In the genomic region with DNA sequence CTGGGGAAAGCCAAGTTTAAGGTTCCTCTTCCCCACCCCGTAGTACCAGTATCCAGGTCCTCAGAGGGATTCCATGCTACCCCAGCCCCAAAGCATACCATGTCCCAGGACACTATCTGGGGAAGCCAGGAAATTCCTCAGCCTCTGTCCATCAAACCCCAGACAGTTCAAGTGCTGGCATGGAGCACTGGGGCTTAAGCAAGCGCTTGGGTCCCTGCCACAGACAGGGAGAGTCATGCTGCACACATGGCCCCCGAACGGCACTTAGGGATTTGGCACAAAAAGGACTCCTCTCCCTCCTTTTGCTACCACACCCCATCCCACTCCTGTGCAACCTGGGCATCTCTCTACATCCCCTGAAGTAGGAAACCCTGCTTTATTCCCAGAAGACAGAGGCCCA, we compare ENCODE assay signal across 20 cellular contexts. TPM values are rescaled to one million over a fixed set of nuclear protein-coding genes. Genes with fewer than 3 reads are reported as not detected.
DNase-seq lines count a peak whose midpoint lies in the region; ATAC-seq and TF ChIP-seq lines count a peak whose summit lies in the region.
"Had no signal": no experiment of that assay in that cellular context is flagged by ENCODE, and none has a peak within 500 bp of the region (broad histone marks: within the 10 kb centered on the region; RNA-seq: fewer than 3 reads in every experiment).

No MANE protein-coding gene starts in this region.

- no peak overlapping the region for H2BK15ac ChIP-seq in H9 (ENCODE audit: low read depth, low read length)

- peak overlapping the region in 2 of 3 experiments; percentile 44 to 53; a peak in 2 of 7 replicates for H3K27ac Mint-ChIP-seq in H9
- H3K27ac Mint-ChIP-seq: activated CD4-positive, alpha-beta memory T cell treated with anti-CD3 and anti-CD28 coated beads for 36 hours; type B pancreatic cell had no signal

- no peak overlapping the region for H4K5ac ChIP-seq in H9 (ENCODE audit: insufficient read length, low read depth, low read length)

- TF ChIP-seq CTCF in H9 (conservative IDR thresholded peaks at IDR 0.05): no peak
- no peak for TF ChIP-seq CTCF in upper lobe of right lung (IDR thresholded peaks at IDR 0.05)

- no peak overlapping the region for H3K4me3 Mint-ChIP-seq in H9
- H3K4me3 Mint-ChIP-seq: activated CD4-positive, alpha-beta memory T cell treated with anti-CD3 and anti-CD28 coated beads for 36 hours; CD4-positive, CD25-positive, alpha-beta regulatory T cell; type B pancreatic cell had no signal

- no peak overlapping the region for H4K8ac ChIP-seq in H9 (replicated peaks; ENCODE audit: insufficient read length, low read depth, low read length)

- H2BK20ac ChIP-seq in H9 (ENCODE audit: low read depth, low read length, poor library complexity, severe bottlenecking): no peak overlapping the region

- H3K4me2 ChIP-seq in H9 (ENCODE audit: insufficient read depth, insufficient read length, low read length): no peak overlapping the region

- no peaks in the 10 kb centered on the region for H3K23me2 ChIP-seq in H9 (ENCODE audit: insufficient read length, low read depth, low read length, poor library complexity, severe bottlenecking)

- H3K4ac ChIP-seq in H9 (ENCODE audit: low read depth, low read length): no peak overlapping the region

- DNase-seq in H9 (no peak), fibroblast of gingiva (ENCODE audit: low read depth) (peak; percentile 24), upper lobe of right lung (no peak), foreskin melanocyte (no peak), NCI-H2196 treated with DMSO at 0.1 percent for 48 hours (lab: John Stamatoyannopoulos, UW; ENCODE audit: unreplicated experiment) (no peak), HUDEP-2 (lab: John Stamatoyannopoulos, UW; ENCODE audit: unreplicated experiment in 76 of 76) (no peak)
- DNase-seq: activated CD4-positive, alpha-beta memory T cell treated with anti-CD3 and anti-CD28 coated beads for 36 hours; activated effector memory CD4-positive, alpha-beta T cell treated with Interleukin-2 at 50 U/mL for 16 hours; CD4-positive, CD25-positive, alpha-beta regulatory T cell; dermis blood vessel endothelial cell; H7; hypothalamus; islet precursor cell; NCI-H510A; nucleus accumbens; stimulated activated CD4-positive, alpha-beta T cell treated with anti-CD3 and anti-CD28 coated beads, Interleukin-12 subunit alpha, Interleukin-12 subunit beta, amount 100 ng/mL, for 4 hours had no signal

- H3K79me1 ChIP-seq in H9 (ENCODE audit: insufficient read depth, low read depth, low read length, poor library complexity, severe bottlenecking): no peaks in the 10 kb centered on the region

- WGBS in H9 (ENCODE audit: extremely low coverage, insufficient read length, low lambda C conversion rate): no CpG with 5 or more reads among the region's 4 CpGs

- H3K36me3 ChIP-seq in iPS-20b (ENCODE audit: insufficient read depth, low read depth, low read length) (peaks cover 34% of the 10 kb centered on the region), upper lobe of right lung (peaks cover 35% of the 10 kb centered on the region)

- no peak overlapping the region for H2AFZ ChIP-seq in H9 (ENCODE audit: low read length)

- peaks cover 9 to 56% (median 48%) of the 10 kb centered on the region in 3 experiments for H3K36me3 Mint-ChIP-seq in H9 (ENCODE audit: insufficient read depth in 1 of 3, low read depth in 3 of 3)
- H3K36me3 Mint-ChIP-seq: activated CD4-positive, alpha-beta memory T cell treated with anti-CD3 and anti-CD28 coated beads for 36 hours; CD4-positive, CD25-positive, alpha-beta regulatory T cell; IgD-negative memory B cell had no signal

- H3K23ac ChIP-seq in H9 (ENCODE audit: insufficient read length, low read depth, low read length): no peak overlapping the region

- no peaks in the 10 kb centered on the region; the same call in 1 of the 2 replicates for H3K27me3 Mint-ChIP-seq in H9 (ENCODE audit: low read depth)
- H3K27me3 Mint-ChIP-seq: activated CD4-positive, alpha-beta memory T cell treated with anti-CD3 and anti-CD28 coated beads for 36 hours; type B pancreatic cell had no signal

- no peak overlapping the region for H4K91ac ChIP-seq in H9 (ENCODE audit: insufficient read length, low read depth, low read length)

- H3K27me3 ChIP-seq in H9 (ENCODE audit: insufficient read depth, low read length) (no peaks in the 10 kb centered on the region), iPS-20b (ENCODE audit: insufficient read depth, low read length) (no peaks in the 10 kb centered on the region), upper lobe of right lung (no peaks in the 10 kb centered on the region)

- H2BK5ac ChIP-seq in H9 (ENCODE audit: insufficient read length, low read length): no peak overlapping the region

- peaks cover 25 to 28% of the 10 kb centered on the region in 2 experiments for H3K4me1 Mint-ChIP-seq in H9

- no peak overlapping the region for H3K14ac ChIP-seq in H9 (ENCODE audit: insufficient read depth, low read length)

- no peak overlapping the region for H2BK120ac ChIP-seq in H9 (ENCODE audit: low read depth, low read length, poor library complexity, severe bottlenecking)

- no peak overlapping the region for H3K4me3 ChIP-seq in iPS-20b (ENCODE audit: low read length)
- no peak overlapping the region for H3K4me3 ChIP-seq in upper lobe of right lung
- H3K4me3 ChIP-seq: SK-N-MC had no signal

- H3K9me3 Mint-ChIP-seq in H9: no peaks in the 10 kb centered on the region
- H3K9me3 Mint-ChIP-seq: activated CD4-positive, alpha-beta memory T cell treated with anti-CD3 and anti-CD28 coated beads for 36 hours; IgD-negative memory B cell; type B pancreatic cell had no signal

- intact Hi-C loops in upper lobe of right lung (cut with DNase I): no loop called here

- no peaks in the 10 kb centered on the region for H4K20me1 ChIP-seq in H9 (ENCODE audit: control insufficient read depth, insufficient read depth, insufficient read length)

- H3K18ac ChIP-seq in H9 (ENCODE audit: insufficient read length, low read depth, low read length): no peak overlapping the region

- H2BK12ac ChIP-seq in H9 (ENCODE audit: insufficient read length, low read depth, low read length): no peak overlapping the region

- H3K9ac ChIP-seq in H9 (ENCODE audit: extremely low read depth, insufficient read length, low read length) (no peak overlapping the region), iPS-20b (ENCODE audit: low read depth, low read length) (no peak overlapping the region)

- H3T11ph ChIP-seq in H9 (ENCODE audit: low read length): no peak overlapping the region

- ATAC-seq in upper lobe of right lung: peak; percentile 7

- H3K79me2 ChIP-seq in H9 (ENCODE audit: insufficient read depth, low read length): no peaks in the 10 kb centered on the region

- H3K27ac ChIP-seq in H9 (ENCODE audit: insufficient read length, low read depth, low read length): no peak overlapping the region
- peak overlapping the region; percentile 71 for H3K27ac ChIP-seq in iPS-20b (ENCODE audit: low read length)
- H3K27ac ChIP-seq in upper lobe of right lung: no peak overlapping the region
- H3K27ac ChIP-seq: SK-N-MC had no signal

- H3K4me1 ChIP-seq in H9 (ENCODE audit: insufficient read depth, low read length): no peaks in the 10 kb centered on the region
- H3K4me1 ChIP-seq in iPS-20b (ENCODE audit: insufficient read depth, low read length): peaks cover 9% of the 10 kb centered on the region; the same call in 1 of the 2 replicates
- peaks cover 22% of the 10 kb centered on the region for H3K4me1 ChIP-seq in upper lobe of right lung

- no peak overlapping the region for H3K56ac ChIP-seq in H9 (ENCODE audit: insufficient read length, low read depth, low read length)

- H3K9me3 ChIP-seq in H9 (ENCODE audit: control insufficient read depth, low read depth, low read length): no peaks in the 10 kb centered on the region
- H3K9me3 ChIP-seq in iPS-20b (ENCODE audit: insufficient read depth, low read depth, low read length): no peaks in the 10 kb centered on the region
- no peaks in the 10 kb centered on the region for H3K9me3 ChIP-seq in upper lobe of right lung

- H2AK5ac ChIP-seq in H9 (ENCODE audit: insufficient read length, low read length): no peak overlapping the region

RNA-seq across cellular contexts. Expression of a gene that starts 21.8 kb away (rescaled TPM):
- total RNA-seq in H9 (2021) (30.2 and 31.1 TPM in 2 replicates), upper lobe of right lung (42.9 TPM)

RNA-seq across cellular contexts. Expression of a gene that starts 50.5 kb away (rescaled TPM):
- total RNA-seq in H9 (2021) (49.4 and 53.1 TPM in 2 replicates), upper lobe of right lung (31.2 TPM)

RNA-seq across cellular contexts. Expression of a gene that starts 51.2 kb away (rescaled TPM):
- total RNA-seq in H9 (2021) (34.9 and 35.1 TPM in 2 replicates), upper lobe of right lung (24.4 TPM)
